Comparison of ENCODE assay signal across 32 cellular contexts in the genomic region with DNA sequence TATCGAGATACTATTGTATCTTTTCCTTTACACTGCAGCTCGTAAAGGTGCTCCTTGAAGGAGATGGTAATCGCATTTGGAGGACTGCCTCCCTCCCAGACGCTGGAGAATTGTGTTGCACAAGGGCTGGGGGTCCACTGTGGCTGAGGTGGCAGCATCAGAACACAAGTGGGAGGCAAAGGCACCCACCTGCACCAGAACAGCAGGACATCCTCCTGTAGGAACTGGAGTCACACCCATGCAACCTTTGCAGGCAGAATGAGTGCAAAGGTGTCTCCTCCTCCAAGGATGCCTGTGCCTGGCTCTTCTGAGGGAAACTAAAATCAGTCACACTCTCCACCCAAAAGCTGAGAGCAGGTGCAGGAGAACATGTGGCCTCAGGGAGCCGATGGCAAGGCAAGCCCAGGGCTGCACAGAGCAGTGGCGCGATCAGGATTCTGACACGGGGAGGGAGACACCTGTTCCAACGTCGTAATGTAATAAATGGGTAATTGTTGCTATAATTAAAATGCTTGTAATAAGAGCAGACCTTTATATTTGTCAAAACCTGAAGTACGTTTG.
"Had no signal": no experiment of that assay in that cellular context is flagged by ENCODE, and none has a peak within 500 bp of the region (broad histone marks: within the 10 kb centered on the region; RNA-seq: fewer than 3 reads in every experiment).

No MANE protein-coding gene starts in this region.

- ATAC-seq: activated CD8-positive, alpha-beta memory T cell treated with anti-CD3 and anti-CD28 coated beads, Interleukin-2, amount 10 ng/mL, durations not matched to agents 7 days and 5 days; body of pancreas; Panc1 had no signal

- H3K4me3 Mint-ChIP-seq: activated CD4-positive, alpha-beta memory T cell treated with anti-CD3 and anti-CD28 coated beads, Interleukin-2, amount 10 ng/mL, durations not matched to agents 7 days and 5 days; activated CD8-positive, alpha-beta memory T cell treated with anti-CD3 and anti-CD28 coated beads, Interleukin-2, amount 10 ng/mL, durations not matched to agents 7 days and 5 days; activated naive CD4-positive, alpha-beta T cell treated with anti-CD3 and anti-CD28 coated beads, Interleukin-2, amount 50 U/mL, for 24 hours; activated naive CD8-positive, alpha-beta T cell treated with anti-CD3 and anti-CD28 coated beads, Interleukin-2, amount 10 ng/mL, durations not matched to agents 7 days and 5 days had no signal

- H3K27me3 Mint-ChIP-seq: activated CD4-positive, alpha-beta memory T cell treated with anti-CD3 and anti-CD28 coated beads, Interleukin-2, amount 10 ng/mL, durations not matched to agents 7 days and 5 days; activated CD8-positive, alpha-beta memory T cell treated with anti-CD3 and anti-CD28 coated beads, Interleukin-2, amount 10 ng/mL, durations not matched to agents 7 days and 5 days; activated naive CD4-positive, alpha-beta T cell treated with anti-CD3 and anti-CD28 coated beads, Interleukin-2, amount 50 U/mL, for 24 hours; activated naive CD8-positive, alpha-beta T cell treated with anti-CD3 and anti-CD28 coated beads, Interleukin-2, amount 10 ng/mL, durations not matched to agents 7 days and 5 days had no signal

- H3K36me3 ChIP-seq: breast epithelium, MG63, SJCRH30, WERI-Rb-1 had no signal

- H3K4me1 Mint-ChIP-seq: activated CD4-positive, alpha-beta memory T cell treated with anti-CD3 and anti-CD28 coated beads, Interleukin-2, amount 10 ng/mL, durations not matched to agents 7 days and 5 days; activated CD8-positive, alpha-beta memory T cell treated with anti-CD3 and anti-CD28 coated beads, Interleukin-2, amount 10 ng/mL, durations not matched to agents 7 days and 5 days; activated naive CD4-positive, alpha-beta T cell treated with anti-CD3 and anti-CD28 coated beads, Interleukin-2, amount 50 U/mL, for 24 hours; activated naive CD8-positive, alpha-beta T cell treated with anti-CD3 and anti-CD28 coated beads, Interleukin-2, amount 10 ng/mL, durations not matched to agents 7 days and 5 days had no signal

- H3K36me3 Mint-ChIP-seq: activated CD8-positive, alpha-beta memory T cell treated with anti-CD3 and anti-CD28 coated beads, Interleukin-2, amount 10 ng/mL, durations not matched to agents 7 days and 5 days; activated naive CD4-positive, alpha-beta T cell treated with anti-CD3 and anti-CD28 coated beads, Interleukin-2, amount 50 U/mL, for 24 hours; activated naive CD8-positive, alpha-beta T cell treated with anti-CD3 and anti-CD28 coated beads, Interleukin-2, amount 10 ng/mL, durations not matched to agents 7 days and 5 days had no signal

- H3K9me3 Mint-ChIP-seq: activated CD4-positive, alpha-beta memory T cell treated with anti-CD3 and anti-CD28 coated beads, Interleukin-2, amount 10 ng/mL, durations not matched to agents 7 days and 5 days; activated naive CD4-positive, alpha-beta T cell treated with anti-CD3 and anti-CD28 coated beads, Interleukin-2, amount 50 U/mL, for 24 hours; activated naive CD8-positive, alpha-beta T cell treated with anti-CD3 and anti-CD28 coated beads, Interleukin-2, amount 10 ng/mL, durations not matched to agents 7 days and 5 days had no signal

- H3K4me3 ChIP-seq: body of pancreas, breast epithelium, MG63, SJCRH30, SK-N-MC had no signal

- H3K9me3 ChIP-seq: body of pancreas, breast epithelium, MG63, SJCRH30 had no signal

- DNase-seq: activated CD4-positive, alpha-beta memory T cell treated with anti-CD3 and anti-CD28 coated beads, Interleukin-2, amount 10 ng/mL, durations not matched to agents 7 days and 5 days; activated CD4-positive, alpha-beta T cell treated with anti-CD3 and anti-CD28 coated beads for 1 hour; activated CD4-positive, alpha-beta T cell treated with anti-CD3 and anti-CD28 coated beads for 48 hours; activated CD4-positive, CD25-positive, alpha-beta regulatory T cell; activated CD8-positive, alpha-beta memory T cell treated with anti-CD3 and anti-CD28 coated beads for 24 hours; activated CD8-positive, alpha-beta memory T cell treated with anti-CD3 and anti-CD28 coated beads, Interleukin-2, amount 10 ng/mL, durations not matched to agents 7 days and 5 days; activated CD8-positive, alpha-beta memory T cell treated with anti-CD3 and anti-CD28 coated beads, Interleukin-2, amount 50 U/mL, for 48 hours; activated gamma-delta T cell; activated naive CD4-positive, alpha-beta T cell treated with Interleukin-2 at 50 U/mL for 16 hours; activated naive CD8-positive, alpha-beta T cell treated with anti-CD3 and anti-CD28 coated beads, Interleukin-2, amount 10 ng/mL, durations not matched to agents 7 days and 5 days; activated T-cell treated with anti-CD3 and anti-CD28 coated beads, Interleukin-2, amount 50 U/mL, for 48 hours; amygdala; body of pancreas; Kasumi-1; KG1; MG63; MV-4-11; NCI-H1092; NCI-H1417 treated with DMSO at 0.1 percent for 48 hours; NCI-H2029; NCI-H2107; NCI-H446; NCI-H510A treated with DMSO at 0.1 percent for 48 hours; NCI-H526 treated with DMSO at 0.1 percent for 48 hours; SHP77; SJCRH30; T1000; WERI-Rb-1 had no signal

- H3K4me1 ChIP-seq: body of pancreas, breast epithelium, SJCRH30 had no signal

- H3K27ac Mint-ChIP-seq: activated CD4-positive, alpha-beta memory T cell treated with anti-CD3 and anti-CD28 coated beads, Interleukin-2, amount 10 ng/mL, durations not matched to agents 7 days and 5 days; activated CD8-positive, alpha-beta memory T cell treated with anti-CD3 and anti-CD28 coated beads, Interleukin-2, amount 10 ng/mL, durations not matched to agents 7 days and 5 days; activated naive CD4-positive, alpha-beta T cell treated with anti-CD3 and anti-CD28 coated beads, Interleukin-2, amount 50 U/mL, for 24 hours; activated naive CD8-positive, alpha-beta T cell treated with anti-CD3 and anti-CD28 coated beads, Interleukin-2, amount 10 ng/mL, durations not matched to agents 7 days and 5 days had no signal
